ENCODE assay signal across 14 cellular contexts in the genomic region with DNA sequence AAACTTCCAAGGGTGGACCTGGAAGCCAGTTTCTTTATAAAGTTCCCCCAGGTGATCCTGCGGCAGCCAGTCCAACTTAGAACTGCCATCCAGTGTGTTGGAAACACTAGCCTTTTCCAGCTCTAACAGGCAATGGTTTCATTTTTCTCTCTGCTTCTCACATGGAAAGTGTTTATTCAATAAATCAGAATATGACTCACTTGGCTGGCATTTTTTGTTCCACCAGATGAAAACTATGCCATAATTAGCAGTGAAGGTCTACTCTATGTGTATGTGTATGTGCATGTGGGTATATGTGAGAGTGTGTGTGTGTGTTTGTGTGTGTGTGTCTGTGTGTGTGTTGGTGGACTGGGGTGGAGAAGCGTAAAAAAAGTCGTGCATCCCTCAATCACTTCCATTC.
DNase-seq lines count a peak whose midpoint lies in the region; ATAC-seq, FAIRE-seq and TF ChIP-seq lines count a peak whose summit lies in the region.
"Had no signal": no experiment of that assay in that cellular context is flagged by ENCODE, and none has a peak within 500 bp of the region (broad histone marks: within the 10 kb centered on the region; RNA-seq: fewer than 3 reads in every experiment).

No MANE protein-coding gene starts in this region.

- H3K27me3 Mint-ChIP-seq in Calu3 (ENCODE audit: unreplicated experiment), result no peaks in the 10 kb centered on the region
- H3K27me3 Mint-ChIP-seq in type B pancreatic cell, result no peaks in the 10 kb centered on the region
- H3K27me3 Mint-ChIP-seq: activated naive CD4-positive, alpha-beta T cell treated with anti-CD3 and anti-CD28 coated beads, Interleukin-2, amount 10 ng/mL, durations not matched to agents 7 days and 5 days; stimulated activated memory B cell treated with anti-CD40 and anti-IgM and Interleukin-4, amounts not matched to agents 10 μg/mL and 1 μg/mL and 100 μg/mL, for 72 hours had no signal

- TF ChIP-seq RAD21 in SK-N-SH (IDR thresholded peaks at IDR 0.05; ENCODE audit: low read length), result no peak

- no peak for FAIRE-seq in GM12892 (lab: Jason Lieb, UNC)
- FAIRE-seq: GM12878 had no signal

- CTCF ChIA-PET in Calu3 (lab: Charles Lee) (interaction anchor here (0.7 kb wide), 1 partner anchor 309 kb away, joined by 4 read pairs; no protein-coding TSS in a partner anchor), SK-N-SH (lab: Yijun Ruan, JAX) (interaction anchor here (1.0 to 1.2 kb wide), 2 partner anchors 10 to 11 kb away, joined by 3 read pairs; no protein-coding TSS in a partner anchor)

- no peak for ATAC-seq in HG02759 (IDR thresholded peaks at IDR 0.05; ENCODE audit: unreplicated experiment)
- ATAC-seq: GM12878; stimulated activated memory B cell treated with anti-CD40 and anti-IgM and Interleukin-4, amounts not matched to agents 10 μg/mL and 1 μg/mL and 100 μg/mL, for 72 hours had no signal

- TF ChIP-seq CTCF in Calu3 (IDR thresholded peaks at IDR 0.05; ENCODE audit: unreplicated experiment) (no peak), SK-N-SH (IDR thresholded peaks at IDR 0.05) (no peak), retinal pigment epithelial cell (conservative IDR thresholded peaks at IDR 0.05; ENCODE audit: low read depth, low read length) (no peak), type B pancreatic cell (conservative IDR thresholded peaks at IDR 0.05) (no peak)

- no peaks in the 10 kb centered on the region for H4K20me1 ChIP-seq in SK-N-SH (ENCODE audit: insufficient read depth)

- peak overlapping the region; percentile 44; the same call in 1 of the 2 replicates for H3K4me2 ChIP-seq in SK-N-SH

- intact Hi-C loops in Calu3 (cut with micrococcal nuclease; ENCODE audit: unreplicated experiment), result loop anchor here (10.0 kb wide), 1 partner anchor 305 kb away; no protein-coding TSS in a partner anchor

- peak; percentile 13 for DNase-seq in Calu3
- DNase-seq in SK-N-SH, result no peak
- DNase-seq in fibroblast of peridontal ligament (ENCODE audit: extremely low read depth), result peak; percentile 88
- peak; percentile 80 for DNase-seq in retinal pigment epithelial cell (ENCODE audit: low read depth)
- no peak for DNase-seq in type B pancreatic cell (ENCODE audit: extremely low spot score, unreplicated experiment)
- no peak for DNase-seq in GM12892 (ENCODE audit: insufficient read length)
- DNase-seq in stimulated activated CD4-positive, alpha-beta T cell treated with anti-CD3 and anti-CD28 coated beads, Interleukin-4, amount 100 ng/mL, for 24 hours, result no peak
- DNase-seq: activated naive CD4-positive, alpha-beta T cell treated with anti-CD3 and anti-CD28 coated beads, Interleukin-2, amount 10 ng/mL, durations not matched to agents 7 days and 5 days; CD4-positive, alpha-beta memory T cell; NCI-H2171; SIG-M5 had no signal

- no peaks in the 10 kb centered on the region for H3K36me3 ChIP-seq in SK-N-SH (replicated peaks in 1 of 2; ENCODE audit: control insufficient read depth in 1 of 2, insufficient read depth in 2 of 2, low read length in 1 of 2)

- H3K27ac Mint-ChIP-seq in Calu3 (ENCODE audit: unreplicated experiment) (no peak overlapping the region), type B pancreatic cell (no peak overlapping the region)
- H3K27ac Mint-ChIP-seq: activated naive CD4-positive, alpha-beta T cell treated with anti-CD3 and anti-CD28 coated beads, Interleukin-2, amount 10 ng/mL, durations not matched to agents 7 days and 5 days; CD4-positive, alpha-beta memory T cell; stimulated activated memory B cell treated with anti-CD40 and anti-IgM and Interleukin-4, amounts not matched to agents 10 μg/mL and 1 μg/mL and 100 μg/mL, for 72 hours had no signal

- H3K4me3 Mint-ChIP-seq in Calu3 (ENCODE audit: low read depth, unreplicated experiment), result no peak overlapping the region
- no peak overlapping the region for H3K4me3 Mint-ChIP-seq in type B pancreatic cell
- H3K4me3 Mint-ChIP-seq: activated naive CD4-positive, alpha-beta T cell treated with anti-CD3 and anti-CD28 coated beads, Interleukin-2, amount 10 ng/mL, durations not matched to agents 7 days and 5 days; CD4-positive, alpha-beta memory T cell; stimulated activated memory B cell treated with anti-CD40 and anti-IgM and Interleukin-4, amounts not matched to agents 10 μg/mL and 1 μg/mL and 100 μg/mL, for 72 hours had no signal

- H3K9ac ChIP-seq in SK-N-SH, result peak overlapping the region; percentile 37; the same call in 1 of the 2 replicates

- WGBS in SK-N-SH (ENCODE audit: low lambda C conversion rate), result 78% methylated on average over 3 of the region's 3 CpGs

- H3F3A ChIP-seq in SK-N-SH (replicated peaks; ENCODE audit: insufficient read depth), result peaks cover 5% of the 10 kb centered on the region

- no peaks in the 10 kb centered on the region for H3K9me3 ChIP-seq in SK-N-SH

- peak overlapping the region; percentile 67 for H2AFZ ChIP-seq in SK-N-SH (ENCODE audit: low read depth)

- no peaks in the 10 kb centered on the region for H3K79me2 ChIP-seq in SK-N-SH (ENCODE audit: insufficient read depth)

- H3K27me3 ChIP-seq in SK-N-SH (ENCODE audit: insufficient read depth), result no peaks in the 10 kb centered on the region

- BruUV-seq in Calu3 (replicated peaks; lab: Mats Ljungman, UMichigan), result no TSS peak

- H3K4me1 Mint-ChIP-seq in Calu3 (ENCODE audit: low read depth, unreplicated experiment) (peaks cover 25% of the 10 kb centered on the region), type B pancreatic cell (ENCODE audit: unreplicated experiment) (peaks cover 12% of the 10 kb centered on the region)
- H3K4me1 Mint-ChIP-seq: activated naive CD4-positive, alpha-beta T cell treated with anti-CD3 and anti-CD28 coated beads, Interleukin-2, amount 10 ng/mL, durations not matched to agents 7 days and 5 days; CD4-positive, alpha-beta memory T cell; stimulated activated memory B cell treated with anti-CD40 and anti-IgM and Interleukin-4, amounts not matched to agents 10 μg/mL and 1 μg/mL and 100 μg/mL, for 72 hours had no signal

- H3K4me1 ChIP-seq in SK-N-SH (ENCODE audit: control insufficient read depth in 1 of 2, insufficient read depth in 2 of 2, low read depth in 1 of 2, low read length in 1 of 2), result peaks cover 8 to 21% of the 10 kb centered on the region in 2 experiments; a peak in 3 of 4 replicates

- H3K9me3 Mint-ChIP-seq in Calu3 (ENCODE audit: low read depth, unreplicated experiment) (no peaks in the 10 kb centered on the region), type B pancreatic cell (peaks cover 9% of the 10 kb centered on the region)
- H3K9me3 Mint-ChIP-seq: activated naive CD4-positive, alpha-beta T cell treated with anti-CD3 and anti-CD28 coated beads, Interleukin-2, amount 10 ng/mL, durations not matched to agents 7 days and 5 days; CD4-positive, alpha-beta memory T cell; stimulated activated memory B cell treated with anti-CD40 and anti-IgM and Interleukin-4, amounts not matched to agents 10 μg/mL and 1 μg/mL and 100 μg/mL, for 72 hours had no signal

- H3K4me3 ChIP-seq in SK-N-SH (ENCODE audit: low read depth in 2 of 2, low read length in 1 of 2), result no peak overlapping the region
- H3K4me3 ChIP-seq in retinal pigment epithelial cell (ENCODE audit: low read length), result no peak overlapping the region
- H3K4me3 ChIP-seq: GM12878 had no signal

- POLR2A ChIA-PET in SK-N-SH (lab: Yijun Ruan, JAX), result no interaction called here

- TF ChIP-seq EP300 in SK-N-SH (IDR thresholded peaks at IDR 0.05; ENCODE audit: borderline replicate concordance in 1 of 2, low read depth in 1 of 2, low read length in 1 of 2), result peak in 1 of 2 experiments; percentile 77; a peak in 2 of 4 replicates

- peak overlapping the region; percentile 72 to 86; a peak in 3 of 4 replicates for H3K27ac ChIP-seq in SK-N-SH (ENCODE audit: low read depth in 2 of 2, low read length in 1 of 2)

- no peak for TF ChIP-seq POLR2A in GM12892 (IDR thresholded peaks at IDR 0.05; ENCODE audit: low read depth, low read length)

- H3K36me3 Mint-ChIP-seq in Calu3 (ENCODE audit: insufficient read depth, unreplicated experiment) (no peaks in the 10 kb centered on the region), type B pancreatic cell (no peaks in the 10 kb centered on the region)
- H3K36me3 Mint-ChIP-seq: activated naive CD4-positive, alpha-beta T cell treated with anti-CD3 and anti-CD28 coated beads, Interleukin-2, amount 10 ng/mL, durations not matched to agents 7 days and 5 days; CD4-positive, alpha-beta memory T cell; stimulated activated memory B cell treated with anti-CD40 and anti-IgM and Interleukin-4, amounts not matched to agents 10 μg/mL and 1 μg/mL and 100 μg/mL, for 72 hours had no signal

- no peaks in the 10 kb centered on the region for H3K9me2 ChIP-seq in SK-N-SH

TF ChIP-seq in SK-N-SH, 30 proteins besides CTCF, POLR2A, EP300 and RAD21 (continues in another document):
- TF ChIP-seq FOSL2 (IDR thresholded peaks at IDR 0.05; ENCODE audit: borderline replicate concordance, low read depth) (peak; percentile 91), RCOR1 (IDR thresholded peaks at IDR 0.05; ENCODE audit: low read length) (no peak), MXI1 (IDR thresholded peaks at IDR 0.05; ENCODE audit: low read depth, low read length) (no peak), EZH2phosphoT487 (IDR thresholded peaks at IDR 0.05; ENCODE audit: borderline replicate concordance, low read depth) (no peak), SIN3A (IDR thresholded peaks at IDR 0.05; ENCODE audit: borderline replicate concordance, low read depth, low read length) (no peak)
- TF ChIP-seq, protein P1, sequence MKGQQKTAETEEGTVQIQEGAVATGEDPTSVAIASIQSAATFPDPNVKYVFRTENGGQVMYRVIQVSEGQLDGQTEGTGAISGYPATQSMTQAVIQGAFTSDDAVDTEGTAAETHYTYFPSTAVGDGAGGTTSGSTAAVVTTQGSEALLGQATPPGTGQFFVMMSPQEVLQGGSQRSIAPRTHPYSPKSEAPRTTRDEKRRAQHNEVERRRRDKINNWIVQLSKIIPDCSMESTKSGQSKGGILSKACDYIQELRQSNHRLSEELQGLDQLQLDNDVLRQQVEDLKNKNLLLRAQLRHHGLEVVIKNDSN (IDR thresholded peaks at IDR 0.05; ENCODE audit: borderline replicate concordance, low read depth), result no peak
- TF ChIP-seq, protein P2, sequence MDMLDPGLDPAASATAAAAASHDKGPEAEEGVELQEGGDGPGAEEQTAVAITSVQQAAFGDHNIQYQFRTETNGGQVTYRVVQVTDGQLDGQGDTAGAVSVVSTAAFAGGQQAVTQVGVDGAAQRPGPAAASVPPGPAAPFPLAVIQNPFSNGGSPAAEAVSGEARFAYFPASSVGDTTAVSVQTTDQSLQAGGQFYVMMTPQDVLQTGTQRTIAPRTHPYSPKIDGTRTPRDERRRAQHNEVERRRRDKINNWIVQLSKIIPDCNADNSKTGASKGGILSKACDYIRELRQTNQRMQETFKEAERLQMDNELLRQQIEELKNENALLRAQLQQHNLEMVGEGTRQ (IDR thresholded peaks at IDR 0.05; ENCODE audit: borderline replicate concordance, low read depth, low read length), result no peak

Comparison
In these comparisons a context has a peak if more than half of its experiments do, and no peak if none do; other contexts are left out.
1. DNase-seq: peak in Calu3 (single experiment), fibroblast of peridontal ligament (single experiment) and retinal pigment epithelial cell (single experiment); none in SK-N-SH (single experiment), type B pancreatic cell (single experiment), GM12892 (single experiment) and stimulated activated CD4-positive, alpha-beta T cell treated with anti-CD3 and anti-CD28 coated beads, Interleukin-4, amount 100 ng/mL, for 24 hours (single experiment).